ENCODE assay signal across 1 cellular context in the genomic region with DNA sequence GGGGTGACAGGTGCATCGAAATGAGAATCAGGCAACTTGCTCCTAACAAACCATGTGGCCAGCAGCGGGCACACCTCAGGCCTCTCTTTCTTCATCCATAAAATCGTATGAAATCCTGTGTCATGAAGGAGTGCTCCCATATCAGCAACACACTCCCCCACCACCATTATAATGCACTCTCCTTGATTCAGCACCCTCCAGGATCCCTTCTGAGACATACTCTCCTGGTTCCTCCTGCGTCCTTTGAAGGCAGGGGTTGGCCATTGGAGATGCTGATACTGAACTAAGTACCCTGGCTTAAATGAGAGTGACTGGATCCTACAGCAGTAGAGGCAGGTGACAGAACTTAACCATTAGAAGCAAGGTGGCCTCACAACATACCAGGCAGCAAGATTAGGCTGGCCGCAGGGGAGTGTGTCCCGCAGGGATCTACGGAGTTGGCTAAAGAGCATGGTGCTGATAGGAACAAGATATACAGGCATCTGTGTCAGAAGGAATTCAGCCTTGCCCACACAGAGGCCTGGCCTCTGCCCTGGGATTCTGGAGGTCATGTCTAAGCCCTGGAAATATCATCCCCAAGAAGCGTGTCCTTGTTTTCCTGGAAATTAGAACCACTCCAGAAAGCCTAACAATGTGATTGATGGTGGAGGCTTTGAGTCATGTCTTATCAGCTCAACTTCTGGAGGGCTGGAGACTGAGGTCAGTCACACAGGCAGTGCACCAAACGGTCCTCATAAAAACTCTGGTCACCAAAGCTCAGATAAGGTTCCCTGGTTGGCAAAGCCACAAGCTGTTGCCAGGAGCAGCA.
TF ChIP-seq lines count a peak whose summit lies in the region.

No MANE protein-coding gene starts in this region.

TF ChIP-seq in K562, 482 proteins besides CTCF, POLR2A, EP300 and RAD21 (continued from another document and continues in another):
- TF ChIP-seq, protein P1, sequence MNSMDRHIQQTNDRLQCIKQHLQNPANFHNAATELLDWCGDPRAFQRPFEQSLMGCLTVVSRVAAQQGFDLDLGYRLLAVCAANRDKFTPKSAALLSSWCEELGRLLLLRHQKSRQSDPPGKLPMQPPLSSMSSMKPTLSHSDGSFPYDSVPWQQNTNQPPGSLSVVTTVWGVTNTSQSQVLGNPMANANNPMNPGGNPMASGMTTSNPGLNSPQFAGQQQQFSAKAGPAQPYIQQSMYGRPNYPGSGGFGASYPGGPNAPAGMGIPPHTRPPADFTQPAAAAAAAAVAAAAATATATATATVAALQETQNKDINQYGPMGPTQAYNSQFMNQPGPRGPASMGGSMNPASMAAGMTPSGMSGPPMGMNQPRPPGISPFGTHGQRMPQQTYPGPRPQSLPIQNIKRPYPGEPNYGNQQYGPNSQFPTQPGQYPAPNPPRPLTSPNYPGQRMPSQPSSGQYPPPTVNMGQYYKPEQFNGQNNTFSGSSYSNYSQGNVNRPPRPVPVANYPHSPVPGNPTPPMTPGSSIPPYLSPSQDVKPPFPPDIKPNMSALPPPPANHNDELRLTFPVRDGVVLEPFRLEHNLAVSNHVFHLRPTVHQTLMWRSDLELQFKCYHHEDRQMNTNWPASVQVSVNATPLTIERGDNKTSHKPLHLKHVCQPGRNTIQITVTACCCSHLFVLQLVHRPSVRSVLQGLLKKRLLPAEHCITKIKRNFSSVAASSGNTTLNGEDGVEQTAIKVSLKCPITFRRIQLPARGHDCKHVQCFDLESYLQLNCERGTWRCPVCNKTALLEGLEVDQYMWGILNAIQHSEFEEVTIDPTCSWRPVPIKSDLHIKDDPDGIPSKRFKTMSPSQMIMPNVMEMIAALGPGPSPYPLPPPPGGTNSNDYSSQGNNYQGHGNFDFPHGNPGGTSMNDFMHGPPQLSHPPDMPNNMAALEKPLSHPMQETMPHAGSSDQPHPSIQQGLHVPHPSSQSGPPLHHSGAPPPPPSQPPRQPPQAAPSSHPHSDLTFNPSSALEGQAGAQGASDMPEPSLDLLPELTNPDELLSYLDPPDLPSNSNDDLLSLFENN (IDR thresholded peaks at IDR 0.05; ENCODE audit: low read depth in 2 of 2, low read length in 2 of 2), result peak in 1 of 2 experiments; percentile 48; a peak in 1 of 4 replicates
- TF ChIP-seq, protein P2, sequence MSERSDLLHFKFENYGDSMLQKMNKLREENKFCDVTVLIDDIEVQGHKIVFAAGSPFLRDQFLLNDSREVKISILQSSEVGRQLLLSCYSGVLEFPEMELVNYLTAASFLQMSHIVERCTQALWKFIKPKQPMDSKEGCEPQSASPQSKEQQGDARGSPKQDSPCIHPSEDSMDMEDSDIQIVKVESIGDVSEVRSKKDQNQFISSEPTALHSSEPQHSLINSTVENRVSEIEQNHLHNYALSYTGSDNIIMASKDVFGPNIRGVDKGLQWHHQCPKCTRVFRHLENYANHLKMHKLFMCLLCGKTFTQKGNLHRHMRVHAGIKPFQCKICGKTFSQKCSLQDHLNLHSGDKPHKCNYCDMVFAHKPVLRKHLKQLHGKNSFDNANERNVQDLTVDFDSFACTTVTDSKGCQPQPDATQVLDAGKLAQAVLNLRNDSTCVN (CRISPR knock-in tag; IDR thresholded peaks at IDR 0.05), result no peak
- no peak for TF ChIP-seq POU5F1 (IDR thresholded peaks at IDR 0.05; ENCODE audit: borderline replicate concordance, low read depth, low read length, partially characterized antibody)
- TF ChIP-seq ZNF77 (CRISPR knock-in tag; IDR thresholded peaks at IDR 0.05), result no peak
- TF ChIP-seq MCM5 (IDR thresholded peaks at IDR 0.05; ENCODE audit: low read depth), result no peak
- TF ChIP-seq, protein P3, sequence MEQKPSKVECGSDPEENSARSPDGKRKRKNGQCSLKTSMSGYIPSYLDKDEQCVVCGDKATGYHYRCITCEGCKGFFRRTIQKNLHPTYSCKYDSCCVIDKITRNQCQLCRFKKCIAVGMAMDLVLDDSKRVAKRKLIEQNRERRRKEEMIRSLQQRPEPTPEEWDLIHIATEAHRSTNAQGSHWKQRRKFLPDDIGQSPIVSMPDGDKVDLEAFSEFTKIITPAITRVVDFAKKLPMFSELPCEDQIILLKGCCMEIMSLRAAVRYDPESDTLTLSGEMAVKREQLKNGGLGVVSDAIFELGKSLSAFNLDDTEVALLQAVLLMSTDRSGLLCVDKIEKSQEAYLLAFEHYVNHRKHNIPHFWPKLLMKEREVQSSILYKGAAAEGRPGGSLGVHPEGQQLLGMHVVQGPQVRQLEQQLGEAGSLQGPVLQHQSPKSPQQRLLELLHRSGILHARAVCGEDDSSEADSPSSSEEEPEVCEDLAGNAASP (IDR thresholded peaks at IDR 0.05), result no peak
- TF ChIP-seq RBFOX2 (IDR thresholded peaks at IDR 0.05; ENCODE audit: low read depth, low read length), result no peak
- no peak for TF ChIP-seq ZNF232 (CRISPR knock-in tag; IDR thresholded peaks at IDR 0.05)
- TF ChIP-seq NR2C2 (CRISPR knock-in tag; IDR thresholded peaks at IDR 0.05), result no peak
- peak; percentile 76 for TF ChIP-seq NR2C2 (tag; IDR thresholded peaks at IDR 0.05)
- TF ChIP-seq ZNF75A (CRISPR knock-in tag; IDR thresholded peaks at IDR 0.05), result no peak
- TF ChIP-seq, protein P4, sequence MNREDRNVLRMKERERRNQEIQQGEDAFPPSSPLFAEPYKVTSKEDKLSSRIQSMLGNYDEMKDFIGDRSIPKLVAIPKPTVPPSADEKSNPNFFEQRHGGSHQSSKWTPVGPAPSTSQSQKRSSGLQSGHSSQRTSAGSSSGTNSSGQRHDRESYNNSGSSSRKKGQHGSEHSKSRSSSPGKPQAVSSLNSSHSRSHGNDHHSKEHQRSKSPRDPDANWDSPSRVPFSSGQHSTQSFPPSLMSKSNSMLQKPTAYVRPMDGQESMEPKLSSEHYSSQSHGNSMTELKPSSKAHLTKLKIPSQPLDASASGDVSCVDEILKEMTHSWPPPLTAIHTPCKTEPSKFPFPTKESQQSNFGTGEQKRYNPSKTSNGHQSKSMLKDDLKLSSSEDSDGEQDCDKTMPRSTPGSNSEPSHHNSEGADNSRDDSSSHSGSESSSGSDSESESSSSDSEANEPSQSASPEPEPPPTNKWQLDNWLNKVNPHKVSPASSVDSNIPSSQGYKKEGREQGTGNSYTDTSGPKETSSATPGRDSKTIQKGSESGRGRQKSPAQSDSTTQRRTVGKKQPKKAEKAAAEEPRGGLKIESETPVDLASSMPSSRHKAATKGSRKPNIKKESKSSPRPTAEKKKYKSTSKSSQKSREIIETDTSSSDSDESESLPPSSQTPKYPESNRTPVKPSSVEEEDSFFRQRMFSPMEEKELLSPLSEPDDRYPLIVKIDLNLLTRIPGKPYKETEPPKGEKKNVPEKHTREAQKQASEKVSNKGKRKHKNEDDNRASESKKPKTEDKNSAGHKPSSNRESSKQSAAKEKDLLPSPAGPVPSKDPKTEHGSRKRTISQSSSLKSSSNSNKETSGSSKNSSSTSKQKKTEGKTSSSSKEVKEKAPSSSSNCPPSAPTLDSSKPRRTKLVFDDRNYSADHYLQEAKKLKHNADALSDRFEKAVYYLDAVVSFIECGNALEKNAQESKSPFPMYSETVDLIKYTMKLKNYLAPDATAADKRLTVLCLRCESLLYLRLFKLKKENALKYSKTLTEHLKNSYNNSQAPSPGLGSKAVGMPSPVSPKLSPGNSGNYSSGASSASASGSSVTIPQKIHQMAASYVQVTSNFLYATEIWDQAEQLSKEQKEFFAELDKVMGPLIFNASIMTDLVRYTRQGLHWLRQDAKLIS (CRISPR knock-in tag; IDR thresholded peaks at IDR 0.05), result no peak
- no peak for TF ChIP-seq RBM14 (IDR thresholded peaks at IDR 0.05; ENCODE audit: borderline replicate concordance, insufficient read depth, low read depth, low read length)
- TF ChIP-seq, protein P5, sequence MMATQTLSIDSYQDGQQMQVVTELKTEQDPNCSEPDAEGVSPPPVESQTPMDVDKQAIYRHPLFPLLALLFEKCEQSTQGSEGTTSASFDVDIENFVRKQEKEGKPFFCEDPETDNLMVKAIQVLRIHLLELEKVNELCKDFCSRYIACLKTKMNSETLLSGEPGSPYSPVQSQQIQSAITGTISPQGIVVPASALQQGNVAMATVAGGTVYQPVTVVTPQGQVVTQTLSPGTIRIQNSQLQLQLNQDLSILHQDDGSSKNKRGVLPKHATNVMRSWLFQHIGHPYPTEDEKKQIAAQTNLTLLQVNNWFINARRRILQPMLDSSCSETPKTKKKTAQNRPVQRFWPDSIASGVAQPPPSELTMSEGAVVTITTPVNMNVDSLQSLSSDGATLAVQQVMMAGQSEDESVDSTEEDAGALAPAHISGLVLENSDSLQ (IDR thresholded peaks at IDR 0.05), result peak; percentile 90
- no peak for TF ChIP-seq ZNF124 (CRISPR knock-in tag; IDR thresholded peaks at IDR 0.05)
- TF ChIP-seq, protein P6, sequence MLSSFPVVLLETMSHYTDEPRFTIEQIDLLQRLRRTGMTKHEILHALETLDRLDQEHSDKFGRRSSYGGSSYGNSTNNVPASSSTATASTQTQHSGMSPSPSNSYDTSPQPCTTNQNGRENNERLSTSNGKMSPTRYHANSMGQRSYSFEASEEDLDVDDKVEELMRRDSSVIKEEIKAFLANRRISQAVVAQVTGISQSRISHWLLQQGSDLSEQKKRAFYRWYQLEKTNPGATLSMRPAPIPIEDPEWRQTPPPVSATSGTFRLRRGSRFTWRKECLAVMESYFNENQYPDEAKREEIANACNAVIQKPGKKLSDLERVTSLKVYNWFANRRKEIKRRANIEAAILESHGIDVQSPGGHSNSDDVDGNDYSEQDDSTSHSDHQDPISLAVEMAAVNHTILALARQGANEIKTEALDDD (IDR thresholded peaks at IDR 0.05), result peak; percentile 75
- TF ChIP-seq SAP30 (IDR thresholded peaks at IDR 0.05; ENCODE audit: borderline replicate concordance, insufficient read depth, low read depth, low read length, poor library complexity, severe bottlenecking), result no peak
- TF ChIP-seq GABPA (tag; conservative IDR thresholded peaks at IDR 0.05; ENCODE audit: low read depth), result no peak
- TF ChIP-seq, protein P7, sequence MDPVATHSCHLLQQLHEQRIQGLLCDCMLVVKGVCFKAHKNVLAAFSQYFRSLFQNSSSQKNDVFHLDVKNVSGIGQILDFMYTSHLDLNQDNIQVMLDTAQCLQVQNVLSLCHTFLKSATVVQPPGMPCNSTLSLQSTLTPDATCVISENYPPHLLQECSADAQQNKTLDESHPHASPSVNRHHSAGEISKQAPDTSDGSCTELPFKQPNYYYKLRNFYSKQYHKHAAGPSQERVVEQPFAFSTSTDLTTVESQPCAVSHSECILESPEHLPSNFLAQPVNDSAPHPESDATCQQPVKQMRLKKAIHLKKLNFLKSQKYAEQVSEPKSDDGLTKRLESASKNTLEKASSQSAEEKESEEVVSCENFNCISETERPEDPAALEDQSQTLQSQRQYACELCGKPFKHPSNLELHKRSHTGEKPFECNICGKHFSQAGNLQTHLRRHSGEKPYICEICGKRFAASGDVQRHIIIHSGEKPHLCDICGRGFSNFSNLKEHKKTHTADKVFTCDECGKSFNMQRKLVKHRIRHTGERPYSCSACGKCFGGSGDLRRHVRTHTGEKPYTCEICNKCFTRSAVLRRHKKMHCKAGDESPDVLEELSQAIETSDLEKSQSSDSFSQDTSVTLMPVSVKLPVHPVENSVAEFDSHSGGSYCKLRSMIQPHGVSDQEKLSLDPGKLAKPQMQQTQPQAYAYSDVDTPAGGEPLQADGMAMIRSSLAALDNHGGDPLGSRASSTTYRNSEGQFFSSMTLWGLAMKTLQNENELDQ (CRISPR knock-in tag; IDR thresholded peaks at IDR 0.05; ENCODE audit: borderline replicate concordance), result no peak
- TF ChIP-seq ERF (CRISPR knock-in tag; IDR thresholded peaks at IDR 0.05), result no peak
- TF ChIP-seq ZNF197 (CRISPR knock-in tag; IDR thresholded peaks at IDR 0.05; ENCODE audit: low read depth), result peak; percentile 58; the same call in 1 of the 2 replicates
- TF ChIP-seq GATA2 (CRISPR knock-in tag; IDR thresholded peaks at IDR 0.05), result peak; percentile 84
- TF ChIP-seq TGIF2 (CRISPR knock-in tag; IDR thresholded peaks at IDR 0.05), result no peak
- TF ChIP-seq ZNF561 (CRISPR knock-in tag; conservative IDR thresholded peaks at IDR 0.05), result no peak
- no peak for TF ChIP-seq NUFIP1 (IDR thresholded peaks at IDR 0.05; ENCODE audit: partially characterized antibody)
- TF ChIP-seq, protein P8, sequence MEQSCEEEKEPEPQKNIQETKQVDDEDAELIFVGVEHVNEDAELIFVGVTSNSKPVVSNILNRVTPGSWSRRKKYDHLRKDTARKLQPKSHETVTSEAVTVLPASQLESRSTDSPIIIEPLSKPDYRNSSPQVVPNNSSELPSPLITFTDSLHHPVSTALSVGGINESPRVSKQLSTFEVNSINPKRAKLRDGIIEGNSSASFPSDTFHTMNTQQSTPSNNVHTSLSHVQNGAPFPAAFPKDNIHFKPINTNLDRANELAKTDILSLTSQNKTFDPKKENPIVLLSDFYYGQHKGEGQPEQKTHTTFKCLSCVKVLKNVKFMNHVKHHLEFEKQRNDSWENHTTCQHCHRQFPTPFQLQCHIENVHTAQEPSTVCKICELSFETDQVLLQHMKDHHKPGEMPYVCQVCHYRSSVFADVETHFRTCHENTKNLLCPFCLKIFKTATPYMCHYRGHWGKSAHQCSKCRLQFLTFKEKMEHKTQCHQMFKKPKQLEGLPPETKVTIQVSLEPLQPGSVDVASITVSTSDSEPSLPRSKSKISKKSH (CRISPR knock-in tag; IDR thresholded peaks at IDR 0.05), result no peak
- TF ChIP-seq, protein P9, sequence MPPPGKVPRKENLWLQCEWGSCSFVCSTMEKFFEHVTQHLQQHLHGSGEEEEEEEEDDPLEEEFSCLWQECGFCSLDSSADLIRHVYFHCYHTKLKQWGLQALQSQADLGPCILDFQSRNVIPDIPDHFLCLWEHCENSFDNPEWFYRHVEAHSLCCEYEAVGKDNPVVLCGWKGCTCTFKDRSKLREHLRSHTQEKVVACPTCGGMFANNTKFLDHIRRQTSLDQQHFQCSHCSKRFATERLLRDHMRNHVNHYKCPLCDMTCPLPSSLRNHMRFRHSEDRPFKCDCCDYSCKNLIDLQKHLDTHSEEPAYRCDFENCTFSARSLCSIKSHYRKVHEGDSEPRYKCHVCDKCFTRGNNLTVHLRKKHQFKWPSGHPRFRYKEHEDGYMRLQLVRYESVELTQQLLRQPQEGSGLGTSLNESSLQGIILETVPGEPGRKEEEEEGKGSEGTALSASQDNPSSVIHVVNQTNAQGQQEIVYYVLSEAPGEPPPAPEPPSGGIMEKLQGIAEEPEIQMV (tag; conservative IDR thresholded peaks at IDR 0.05; ENCODE audit: low read depth), result peak; percentile 68
- no peak for TF ChIP-seq ZNF830 (CRISPR knock-in tag; IDR thresholded peaks at IDR 0.05)
- TF ChIP-seq TBP (optimal IDR thresholded peaks at IDR 0.05; ENCODE audit: low read depth, low read length), result no peak
- TF ChIP-seq HDAC2 (IDR thresholded peaks at IDR 0.05), result peak; percentile 83
- TF ChIP-seq ZNF445 (CRISPR knock-in tag; IDR thresholded peaks at IDR 0.05; ENCODE audit: low read depth), result no peak
- TF ChIP-seq EP400 (IDR thresholded peaks at IDR 0.05), result no peak
- TF ChIP-seq ELF1 (tag; IDR thresholded peaks at IDR 0.05), result no peak
- no peak for TF ChIP-seq NFRKB (IDR thresholded peaks at IDR 0.05; ENCODE audit: low read depth)
- TF ChIP-seq CBX2 (IDR thresholded peaks at IDR 0.05; ENCODE audit: insufficient read depth, low read length, poor library complexity, severe bottlenecking), result no peak
- TF ChIP-seq, protein P10, sequence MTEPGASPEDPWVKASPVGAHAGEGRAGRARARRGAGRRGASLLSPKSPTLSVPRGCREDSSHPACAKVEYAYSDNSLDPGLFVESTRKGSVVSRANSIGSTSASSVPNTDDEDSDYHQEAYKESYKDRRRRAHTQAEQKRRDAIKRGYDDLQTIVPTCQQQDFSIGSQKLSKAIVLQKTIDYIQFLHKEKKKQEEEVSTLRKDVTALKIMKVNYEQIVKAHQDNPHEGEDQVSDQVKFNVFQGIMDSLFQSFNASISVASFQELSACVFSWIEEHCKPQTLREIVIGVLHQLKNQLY (CRISPR knock-in tag; conservative IDR thresholded peaks at IDR 0.05), result no peak
- TF ChIP-seq, protein P11, sequence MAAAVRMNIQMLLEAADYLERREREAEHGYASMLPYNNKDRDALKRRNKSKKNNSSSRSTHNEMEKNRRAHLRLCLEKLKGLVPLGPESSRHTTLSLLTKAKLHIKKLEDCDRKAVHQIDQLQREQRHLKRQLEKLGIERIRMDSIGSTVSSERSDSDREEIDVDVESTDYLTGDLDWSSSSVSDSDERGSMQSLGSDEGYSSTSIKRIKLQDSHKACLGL (CRISPR knock-in tag; IDR thresholded peaks at IDR 0.05; ENCODE audit: borderline replicate concordance, poor library complexity, severe bottlenecking), result no peak
- no peak for TF ChIP-seq ZNF408 (CRISPR knock-in tag; IDR thresholded peaks at IDR 0.05; ENCODE audit: low read depth)
